Comparison of ENCODE assay signal across 1 cellular context in the genomic region with DNA sequence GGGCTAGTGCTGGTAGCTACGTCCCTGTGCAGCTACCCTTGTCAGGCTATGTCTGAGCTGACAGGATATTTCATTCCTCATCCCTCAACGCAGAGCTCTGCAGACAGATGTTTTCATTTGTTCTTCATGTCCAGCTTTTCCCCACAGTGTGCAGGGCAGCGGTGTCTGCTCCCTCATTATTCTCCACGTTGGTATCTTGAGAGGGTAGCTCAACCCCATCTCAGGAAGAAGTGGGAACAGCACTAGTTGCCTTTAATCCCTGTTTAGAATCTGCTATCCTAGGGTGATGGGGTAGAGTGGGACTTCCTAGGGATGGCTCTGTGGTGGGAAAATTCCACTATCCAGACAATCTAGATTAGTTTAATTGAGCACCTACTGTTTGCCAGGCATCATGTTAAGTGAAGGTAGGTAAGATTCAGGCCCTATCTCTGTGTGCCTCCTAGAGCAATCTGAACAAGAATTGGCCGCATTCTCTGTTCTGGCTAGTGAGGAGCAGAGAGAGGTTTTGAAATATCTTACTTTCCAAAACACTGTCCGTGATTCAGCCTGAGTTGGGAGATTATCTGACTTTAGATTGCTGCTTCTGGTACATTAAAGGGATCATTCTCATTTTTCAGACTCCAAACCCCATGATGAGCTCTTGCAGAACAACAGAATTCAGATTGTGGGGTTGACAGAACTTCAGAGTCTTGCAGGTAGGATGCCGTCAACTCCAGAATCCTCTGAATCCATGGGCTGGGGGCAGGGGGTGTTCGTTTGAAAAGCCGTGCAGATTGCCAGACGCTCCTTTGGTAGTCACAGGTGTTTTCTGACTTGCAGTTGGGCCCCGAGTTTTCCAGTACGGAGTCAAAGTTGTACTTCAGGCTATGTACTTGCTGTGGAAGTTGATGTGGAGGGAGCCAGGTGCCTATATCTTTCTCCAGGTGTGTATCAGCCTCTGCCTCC.
TF ChIP-seq lines count a peak whose summit lies in the region.

No MANE protein-coding gene starts in this region.

TF ChIP-seq in endothelial cell of umbilical vein, 7 proteins besides CTCF, POLR2A, EP300 and RAD21:
- TF ChIP-seq MYC (IDR thresholded peaks at IDR 0.05; ENCODE audit: low read depth, low read length) (no peak), JUN (IDR thresholded peaks at IDR 0.05; ENCODE audit: borderline replicate concordance, insufficient read depth, insufficient read length, low read depth) (no peak), GATA2 (IDR thresholded peaks at IDR 0.05; ENCODE audit: insufficient read depth, insufficient read length, low read depth, low read length) (no peak), POLR2AphosphoS5 (IDR thresholded peaks at IDR 0.05; ENCODE audit: insufficient read depth, low read depth, low read length) (no peak), EZH2 (IDR thresholded peaks at IDR 0.05; ENCODE audit: borderline replicate concordance, low read depth, low read length, severe bottlenecking) (no peak), FOS (IDR thresholded peaks at IDR 0.05; ENCODE audit: borderline replicate concordance, insufficient read depth, low read length) (no peak)
- TF ChIP-seq, protein P1, sequence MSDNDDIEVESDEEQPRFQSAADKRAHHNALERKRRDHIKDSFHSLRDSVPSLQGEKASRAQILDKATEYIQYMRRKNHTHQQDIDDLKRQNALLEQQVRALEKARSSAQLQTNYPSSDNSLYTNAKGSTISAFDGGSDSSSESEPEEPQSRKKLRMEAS (IDR thresholded peaks at IDR 0.05; ENCODE audit: insufficient read depth, insufficient read length): no peak
